ENCODE assay signal across 9 cellular contexts in the genomic region with DNA sequence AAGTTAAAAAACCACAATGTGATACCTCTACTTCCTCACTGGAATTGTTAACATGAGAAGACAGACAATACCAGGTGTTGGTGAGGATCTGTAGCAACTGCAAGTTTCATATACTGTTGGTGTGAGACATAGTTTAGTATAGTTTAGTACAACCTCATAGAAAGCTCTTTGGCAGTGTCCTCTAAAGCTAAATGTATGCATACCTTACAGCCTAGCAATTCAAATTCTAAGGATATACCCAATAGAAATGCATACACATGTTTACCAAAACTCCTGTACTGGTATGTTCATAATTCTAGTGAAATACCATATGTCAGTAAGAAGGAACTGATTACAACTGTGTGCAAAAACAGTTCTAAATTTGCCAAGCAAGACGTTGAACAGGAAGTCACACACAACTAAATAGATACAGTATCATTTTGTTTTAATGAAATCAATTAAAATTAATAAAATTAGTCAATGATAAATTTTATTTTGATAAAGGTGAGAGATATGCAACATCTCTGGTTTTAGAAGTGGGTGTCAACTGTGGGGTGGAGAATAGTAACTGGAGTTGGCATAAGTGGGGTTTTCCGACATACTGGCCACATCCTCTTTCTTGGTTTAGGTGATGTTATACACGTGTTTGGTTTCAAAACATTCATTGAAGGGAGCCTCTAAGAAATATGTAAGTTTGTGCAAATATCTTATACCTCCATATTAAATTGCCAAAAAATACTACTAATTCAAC.
DNase-seq lines count a peak whose midpoint lies in the region; ATAC-seq and TF ChIP-seq lines count a peak whose summit lies in the region.
"Had no signal": no experiment of that assay in that cellular context is flagged by ENCODE, and none has a peak within 500 bp of the region (broad histone marks: within the 10 kb centered on the region; RNA-seq: fewer than 3 reads in every experiment).

No MANE protein-coding gene starts in this region.

- H3K9me3 ChIP-seq in upper lobe of right lung (no peaks in the 10 kb centered on the region), endodermal cell (ENCODE audit: control insufficient read depth, low read length) (peaks cover 5% of the 10 kb centered on the region), Peyer's patch (no peaks in the 10 kb centered on the region)

- H3K4me3 ChIP-seq in upper lobe of right lung (no peak overlapping the region), endodermal cell (ENCODE audit: low read length) (no peak overlapping the region), Peyer's patch (no peak overlapping the region)
- H3K4me3 ChIP-seq: SK-N-MC had no signal

- peak overlapping the region; percentile 51 for H3K4me3 Mint-ChIP-seq in T-helper 1 cell treated with Interleukin-12 subunit alpha and Interleukin-12 subunit beta and Interleukin-4 antibody, amounts not matched to agents 30 μg/mL and 1 μg/mL, for 36 hours
- no peak overlapping the region for H3K4me3 Mint-ChIP-seq in endodermal cell

- H3K4me1 ChIP-seq in upper lobe of right lung (no peaks in the 10 kb centered on the region), endodermal cell (ENCODE audit: control insufficient read depth, insufficient read depth, low read length) (peaks cover 4% of the 10 kb centered on the region), Peyer's patch (no peaks in the 10 kb centered on the region)

- intact Hi-C loops in upper lobe of right lung (cut with DNase I): no loop called here

- no peaks in the 10 kb centered on the region for H3K36me3 ChIP-seq in upper lobe of right lung
- H3K36me3 ChIP-seq in endodermal cell (ENCODE audit: control insufficient read depth, insufficient read depth, low read length): no peaks in the 10 kb centered on the region
- no peaks in the 10 kb centered on the region for H3K36me3 ChIP-seq in Peyer's patch

- WGBS in endodermal cell (ENCODE audit: insufficient coverage in 1 of 2, insufficient read length in 1 of 2), 2 experiments: 100% methylated on average over 2 of the region's 3 CpGs; no CpG with 5 or more reads in 1 of the 2 experiments

- H3K4me1 Mint-ChIP-seq in T-helper 1 cell treated with Interleukin-12 subunit alpha and Interleukin-12 subunit beta and Interleukin-4 antibody, amounts not matched to agents 30 μg/mL and 1 μg/mL, for 36 hours (ENCODE audit: low read depth): peaks cover 50% of the 10 kb centered on the region
- H3K4me1 Mint-ChIP-seq in endodermal cell: peaks cover 4% of the 10 kb centered on the region

- ATAC-seq in HG03039 (IDR thresholded peaks at IDR 0.05; ENCODE audit: unreplicated experiment) (peak; percentile 84), upper lobe of right lung (no peak)

- TF ChIP-seq POLR2A in Peyer's patch (IDR thresholded peaks at IDR 0.05): no peak

- H3K27me3 ChIP-seq in upper lobe of right lung (no peaks in the 10 kb centered on the region), endodermal cell (ENCODE audit: control insufficient read depth, insufficient read depth, low read length, poor library complexity, severe bottlenecking) (no peaks in the 10 kb centered on the region), Peyer's patch (no peaks in the 10 kb centered on the region)

- TF ChIP-seq CTCF in upper lobe of right lung (IDR thresholded peaks at IDR 0.05): no peak
- no peak for TF ChIP-seq CTCF in endodermal cell (conservative IDR thresholded peaks at IDR 0.05)
- TF ChIP-seq CTCF in Peyer's patch (IDR thresholded peaks at IDR 0.05): no peak

- DNase-seq in activated T-cell treated with anti-CD3 and anti-CD28 coated beads for 24 hours (ENCODE audit: low read depth): peak; percentile 15
- no peak for DNase-seq in activated T-cell treated with anti-CD3 and anti-CD28 coated beads, Interleukin-2, amount 50 U/mL, for 48 hours
- peak; percentile 6 to 22 for DNase-seq in stimulated activated CD8-positive, alpha-beta memory T cell treated with anti-CD3 and anti-CD28 coated beads, Interleukin-7, amount 100 ng/mL, for 48 hours (ENCODE audit: extremely low read depth in 1 of 2, low read depth in 1 of 2)
- DNase-seq in upper lobe of right lung: no peak
- no peak for DNase-seq in endodermal cell
- DNase-seq in Peyer's patch: no peak

- no peak overlapping the region for H3K9ac ChIP-seq in endodermal cell (ENCODE audit: extremely low read depth, low read length, poor library complexity, severe bottlenecking)

- H3K27me3 Mint-ChIP-seq in T-helper 1 cell treated with Interleukin-12 subunit alpha and Interleukin-12 subunit beta and Interleukin-4 antibody, amounts not matched to agents 30 μg/mL and 1 μg/mL, for 36 hours (ENCODE audit: low read depth): no peaks in the 10 kb centered on the region
- H3K27me3 Mint-ChIP-seq in endodermal cell (ENCODE audit: insufficient read depth): no peaks in the 10 kb centered on the region

- H3K27ac Mint-ChIP-seq in T-helper 1 cell treated with Interleukin-12 subunit alpha and Interleukin-12 subunit beta and Interleukin-4 antibody, amounts not matched to agents 30 μg/mL and 1 μg/mL, for 36 hours: peak overlapping the region; percentile 83
- H3K27ac Mint-ChIP-seq in endodermal cell: no peak overlapping the region

- H3K27ac ChIP-seq in upper lobe of right lung (no peak overlapping the region), endodermal cell (ENCODE audit: low read depth, low read length) (no peak overlapping the region), Peyer's patch (no peak overlapping the region)
- H3K27ac ChIP-seq: SK-N-MC had no signal

- peaks cover 53% of the 10 kb centered on the region for H3K9me3 Mint-ChIP-seq in T-helper 1 cell treated with Interleukin-12 subunit alpha and Interleukin-12 subunit beta and Interleukin-4 antibody, amounts not matched to agents 30 μg/mL and 1 μg/mL, for 36 hours
- peaks cover 8% of the 10 kb centered on the region for H3K9me3 Mint-ChIP-seq in endodermal cell

- peaks cover 43% of the 10 kb centered on the region for H3K36me3 Mint-ChIP-seq in T-helper 1 cell treated with Interleukin-12 subunit alpha and Interleukin-12 subunit beta and Interleukin-4 antibody, amounts not matched to agents 30 μg/mL and 1 μg/mL, for 36 hours (ENCODE audit: low read depth)
- H3K36me3 Mint-ChIP-seq in endodermal cell (ENCODE audit: low read depth): no peaks in the 10 kb centered on the region

Comparison
In these comparisons a context has a peak if more than half of its experiments do, and no peak if none do; other contexts are left out.
1. DNase-seq: peak in activated T-cell treated with anti-CD3 and anti-CD28 coated beads for 24 hours (single experiment) and stimulated activated CD8-positive, alpha-beta memory T cell treated with anti-CD3 and anti-CD28 coated beads, Interleukin-7, amount 100 ng/mL, for 48 hours (2 of 2); none in activated T-cell treated with anti-CD3 and anti-CD28 coated beads, Interleukin-2, amount 50 U/mL, for 48 hours (0 of 2), upper lobe of right lung (single experiment), endodermal cell (single experiment) and Peyer's patch (0 of 3).